1 cellular context compared by ENCODE assay signal in genomic region chr5:174520420-174521396, GRCh38.
TF ChIP-seq lines count a peak whose summit lies in the region.

No MANE protein-coding gene starts in this region.

TF ChIP-seq in HCT116, 20 proteins besides CTCF, POLR2A, EP300 and RAD21 (continued from another document):
- TF ChIP-seq, protein P1, sequence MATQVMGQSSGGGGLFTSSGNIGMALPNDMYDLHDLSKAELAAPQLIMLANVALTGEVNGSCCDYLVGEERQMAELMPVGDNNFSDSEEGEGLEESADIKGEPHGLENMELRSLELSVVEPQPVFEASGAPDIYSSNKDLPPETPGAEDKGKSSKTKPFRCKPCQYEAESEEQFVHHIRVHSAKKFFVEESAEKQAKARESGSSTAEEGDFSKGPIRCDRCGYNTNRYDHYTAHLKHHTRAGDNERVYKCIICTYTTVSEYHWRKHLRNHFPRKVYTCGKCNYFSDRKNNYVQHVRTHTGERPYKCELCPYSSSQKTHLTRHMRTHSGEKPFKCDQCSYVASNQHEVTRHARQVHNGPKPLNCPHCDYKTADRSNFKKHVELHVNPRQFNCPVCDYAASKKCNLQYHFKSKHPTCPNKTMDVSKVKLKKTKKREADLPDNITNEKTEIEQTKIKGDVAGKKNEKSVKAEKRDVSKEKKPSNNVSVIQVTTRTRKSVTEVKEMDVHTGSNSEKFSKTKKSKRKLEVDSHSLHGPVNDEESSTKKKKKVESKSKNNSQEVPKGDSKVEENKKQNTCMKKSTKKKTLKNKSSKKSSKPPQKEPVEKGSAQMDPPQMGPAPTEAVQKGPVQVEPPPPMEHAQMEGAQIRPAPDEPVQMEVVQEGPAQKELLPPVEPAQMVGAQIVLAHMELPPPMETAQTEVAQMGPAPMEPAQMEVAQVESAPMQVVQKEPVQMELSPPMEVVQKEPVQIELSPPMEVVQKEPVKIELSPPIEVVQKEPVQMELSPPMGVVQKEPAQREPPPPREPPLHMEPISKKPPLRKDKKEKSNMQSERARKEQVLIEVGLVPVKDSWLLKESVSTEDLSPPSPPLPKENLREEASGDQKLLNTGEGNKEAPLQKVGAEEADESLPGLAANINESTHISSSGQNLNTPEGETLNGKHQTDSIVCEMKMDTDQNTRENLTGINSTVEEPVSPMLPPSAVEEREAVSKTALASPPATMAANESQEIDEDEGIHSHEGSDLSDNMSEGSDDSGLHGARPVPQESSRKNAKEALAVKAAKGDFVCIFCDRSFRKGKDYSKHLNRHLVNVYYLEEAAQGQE (IDR thresholded peaks at IDR 0.05; ENCODE audit: low read depth): no peak
- no peak for TF ChIP-seq EZH2phosphoT487 (IDR thresholded peaks at IDR 0.05; ENCODE audit: borderline replicate concordance)
- TF ChIP-seq CBX3 (IDR thresholded peaks at IDR 0.05; ENCODE audit: low read depth): peak; percentile 76; the same call in 1 of the 2 replicates
- peak; percentile 21 for TF ChIP-seq YY1 (IDR thresholded peaks at IDR 0.05; ENCODE audit: extremely low read depth, insufficient replicate concordance, low read depth, low read length)
